Comparison of ENCODE assay signal across 8 cellular contexts in the genomic region with DNA sequence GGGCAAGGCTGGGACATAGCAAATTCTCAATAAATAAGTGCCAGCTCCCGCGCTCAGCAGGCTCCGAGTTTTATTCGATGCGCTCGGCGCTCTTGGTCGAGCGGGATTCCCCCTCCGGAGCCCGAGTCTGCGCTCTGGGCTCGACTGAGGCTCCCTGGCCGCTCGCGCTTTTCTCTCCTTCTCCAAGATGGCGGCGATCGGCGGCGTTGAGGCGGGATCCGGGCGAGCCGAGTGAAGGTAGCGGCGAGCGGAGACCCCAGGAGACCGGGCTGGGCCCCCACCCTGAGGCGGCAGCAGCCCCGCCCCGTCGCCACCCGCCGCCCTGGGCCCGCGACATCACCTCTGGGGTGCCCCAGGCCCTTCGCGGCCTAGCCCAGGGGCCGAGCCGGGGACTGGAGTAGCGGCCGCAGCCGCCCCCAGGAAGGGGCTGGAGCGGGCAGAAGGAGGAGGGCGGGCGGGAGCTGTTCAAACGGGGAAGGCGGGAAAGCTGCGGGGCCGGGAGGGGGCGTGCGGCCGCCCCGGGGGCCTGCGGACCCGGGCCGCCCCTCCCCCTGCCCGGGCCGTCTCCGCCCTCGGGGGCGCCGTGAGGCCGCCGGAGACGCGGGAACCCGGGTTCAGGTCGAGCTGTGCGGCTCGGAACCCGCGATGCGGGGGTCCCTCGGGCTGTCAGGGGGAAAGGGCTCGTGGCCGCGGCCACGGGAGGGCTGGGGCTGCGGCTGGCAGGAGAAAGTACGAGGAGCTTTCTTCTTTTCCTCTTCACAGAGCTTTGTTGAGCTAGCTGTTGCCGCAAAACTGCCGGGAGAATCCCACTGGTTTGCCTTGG. TPM values are rescaled to one million over a fixed set of nuclear protein-coding genes. Genes with fewer than 3 reads are reported as not detected.
A peak's percentile ranks its signal among the peaks of the same experiment; 100 is the strongest.
DNase-seq lines count a peak whose midpoint lies in the region; ATAC-seq and TF ChIP-seq lines count a peak whose summit lies in the region.

A gene with protein sequence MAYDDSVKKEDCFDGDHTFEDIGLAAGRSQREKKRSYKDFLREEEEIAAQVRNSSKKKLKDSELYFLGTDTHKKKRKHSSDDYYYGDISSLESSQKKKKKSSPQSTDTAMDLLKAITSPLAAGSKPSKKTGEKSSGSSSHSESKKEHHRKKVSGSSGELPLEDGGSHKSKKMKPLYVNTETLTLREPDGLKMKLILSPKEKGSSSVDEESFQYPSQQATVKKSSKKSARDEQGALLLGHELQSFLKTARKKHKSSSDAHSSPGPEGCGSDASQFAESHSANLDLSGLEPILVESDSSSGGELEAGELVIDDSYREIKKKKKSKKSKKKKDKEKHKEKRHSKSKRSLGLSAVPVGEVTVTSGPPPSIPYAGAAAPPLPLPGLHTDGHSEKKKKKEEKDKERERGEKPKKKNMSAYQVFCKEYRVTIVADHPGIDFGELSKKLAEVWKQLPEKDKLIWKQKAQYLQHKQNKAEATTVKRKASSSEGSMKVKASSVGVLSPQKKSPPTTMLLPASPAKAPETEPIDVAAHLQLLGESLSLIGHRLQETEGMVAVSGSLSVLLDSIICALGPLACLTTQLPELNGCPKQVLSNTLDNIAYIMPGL (plus strand): TSS at position 173 of the 823 bp plus-strand sequence. CDS start 4,898 bp downstream, outside the sequence.

- peak in 1 of 2 donors; percentile 64 for TF ChIP-seq EP300 in tibial nerve (IDR thresholded peaks at IDR 0.05)

- peaks cover 9% of the 10 kb centered on the region for H3K79me1 ChIP-seq in trophoblast cell (ENCODE audit: low read length)

- H3K4me1 ChIP-seq in heart left ventricle (peaks cover 0 to 30% (median 12%) of the 10 kb centered on the region in 12 donors), trophoblast cell (ENCODE audit: control insufficient read depth in 1 of 2, insufficient read depth in 2 of 2, low read length in 2 of 2) (peaks cover 4 to 6% of the 10 kb centered on the region in 2 experiments), tibial nerve (peaks cover 0 to 32% (median 10%) of the 10 kb centered on the region in 4 donors)

- H3K79me2 ChIP-seq in trophoblast cell (ENCODE audit: control insufficient read depth, insufficient read depth, low read length, poor library complexity) = peaks cover 9% of the 10 kb centered on the region

- H3K9ac ChIP-seq in trophoblast cell (ENCODE audit: low read length) = peak within 1 kb of the TSS; percentile 93

- peak within 1 kb of the TSS; percentile 62 to 96 (median 89) for H3K4me3 ChIP-seq in heart left ventricle
- H3K4me3 ChIP-seq in trophoblast cell (ENCODE audit: low read depth, low read length) = peak within 1 kb of the TSS; percentile 89
- H3K4me3 ChIP-seq in tibial nerve = peak within 1 kb of the TSS; percentile 81 to 92 (median 86)

- peak within 1 kb of the TSS; percentile 99 for H4K12ac ChIP-seq in trophoblast cell (ENCODE audit: low read depth, low read length)

- peak within 1 kb of the TSS; percentile 86 to 92 (median 86) for H3K4me3 Mint-ChIP-seq in T-cell

- DNase-seq in NCI-H1105 treated with DMSO at 0.1 percent for 48 hours (lab: John Stamatoyannopoulos, UW) = peak; percentile 82
- peak; percentile 73 to 91 (median 84) for DNase-seq in T-cell
- DNase-seq in heart left ventricle = peak; percentile 87 to 93 (median 92)
- DNase-seq in trophoblast cell = peak; percentile 84 to 92
- peak; percentile 68 to 70 for DNase-seq in tibial nerve (ENCODE audit: low spot score in 2 of 2)

- peaks cover 5% of the 10 kb centered on the region for H3K36me3 Mint-ChIP-seq in T-cell

- H2AFZ ChIP-seq in trophoblast cell (ENCODE audit: insufficient read depth, low read length, poor library complexity) = peak within 1 kb of the TSS; percentile 92

- peak within 1 kb of the TSS; percentile 99 for H4K8ac ChIP-seq in trophoblast cell (ENCODE audit: low read depth, low read length)

- H3K23ac ChIP-seq in trophoblast cell (ENCODE audit: low read length) = no peak within 1 kb of the TSS

- H3K27ac ChIP-seq in adipose tissue (ENCODE audit: low read depth, low read length) (peak within 1 kb of the TSS; percentile 61), heart left ventricle (peak within 1 kb of the TSS; percentile 91 to 98 (median 96)), trophoblast cell (ENCODE audit: low read depth, low read length) (peak within 1 kb of the TSS; percentile 85), tibial nerve (peak within 1 kb of the TSS; percentile 90 to 99 (median 96))

- CTCF ChIA-PET in T-cell (lab: Charles Lee) = interaction anchor here in 1 of 2 donors (0.8 to 2.2 kb wide), 4 partner anchors 26 to 49 kb away, joined by 4 to 8 read pairs (median 6); partner anchors contain the start of gene TOM1

- intact Hi-C loops in heart left ventricle (cut with DNase I) = loop anchor here in 1 of 10 donors (5.0 kb wide), 1 partner anchor 40 kb away; the partner anchor contains the start of gene TOM1

- no peaks in the 10 kb centered on the region for H3K27me3 Mint-ChIP-seq in T-cell

- H3K36me3 ChIP-seq in heart left ventricle (peaks cover 0 to 6% (median 4%) of the 10 kb centered on the region in 9 donors), trophoblast cell (ENCODE audit: control insufficient read depth in 1 of 2, insufficient read depth in 2 of 2, low read length in 2 of 2) (peaks cover 5 to 6% of the 10 kb centered on the region in 2 experiments), tibial nerve (peaks cover 0 to 6% (median 0%) of the 10 kb centered on the region in 3 donors)

- H3K18ac ChIP-seq in trophoblast cell (ENCODE audit: low read length) = peak within 1 kb of the TSS; percentile 93

- ATAC-seq in HG02642 (IDR thresholded peaks at IDR 0.05; ENCODE audit: poor library complexity, unreplicated experiment) = peak; percentile 90
- peak; percentile 91 to 92 (median 92) for ATAC-seq in T-cell (replicated peaks in 1 of 4)
- ATAC-seq in heart left ventricle = peak; percentile 92 to 98 (median 98)

- peaks cover 27 to 32% (median 28%) of the 10 kb centered on the region in 3 donors for H3K4me1 Mint-ChIP-seq in T-cell

- no peak within 1 kb of the TSS for H2AK5ac ChIP-seq in trophoblast cell (ENCODE audit: low read length)

- peak within 1 kb of the TSS; percentile 98 for H3K4ac ChIP-seq in trophoblast cell (ENCODE audit: low read depth, low read length)

- TF ChIP-seq CTCF in GM12874 (IDR thresholded peaks at IDR 0.05; ENCODE audit: insufficient read depth, low read depth, low read length) (peak; percentile 34), heart left ventricle (IDR thresholded peaks at IDR 0.05) (peak in 6 of 12 donors; percentile 16 to 48 (median 28)), tibial nerve (IDR thresholded peaks at IDR 0.05) (peak in 3 of 5 experiments; percentile 13 to 36 (median 19))

- POLR2A ChIA-PET in T-cell (lab: Charles Lee) = interaction anchor here in 1 of 2 donors (1.7 kb wide), 1 partner anchor 42 kb away, joined by 9 read pairs; the partner anchor contains the start of gene TOM1

- WGBS in adipose tissue, 3 donors = 0 to 1% (median 0%) methylated on average over 59 to 83 of the region's 84 CpGs
- WGBS in heart left ventricle, 4 donors = 0% methylated on average over 49 to 84 of the region's 84 CpGs
- WGBS in trophoblast cell (ENCODE audit: extremely low coverage, insufficient coverage, insufficient read length) = no CpG with 5 or more reads among the region's 84 CpGs
- 0% methylated on average over 20 to 81 of the region's 84 CpGs for WGBS in tibial nerve, 2 donors

- H3K27me3 ChIP-seq in heart left ventricle = no peaks in the 10 kb centered on the region
- no peaks in the 10 kb centered on the region for H3K27me3 ChIP-seq in trophoblast cell (ENCODE audit: insufficient read depth, low read length)
- no peaks in the 10 kb centered on the region for H3K27me3 ChIP-seq in tibial nerve

- H2BK12ac ChIP-seq in trophoblast cell (ENCODE audit: low read length) = no peak within 1 kb of the TSS

- peak within 1 kb of the TSS; percentile 88 for H3K14ac ChIP-seq in trophoblast cell (ENCODE audit: low read length)

- peak within 1 kb of the TSS; percentile 95 for H2BK5ac ChIP-seq in trophoblast cell (ENCODE audit: low read depth, low read length, poor library complexity)

- peak within 1 kb of the TSS; percentile 88 to 91 for H3K27ac Mint-ChIP-seq in T-cell

- peak within 1 kb of the TSS; percentile 97 for H2BK120ac ChIP-seq in trophoblast cell (ENCODE audit: insufficient read depth, low read length, poor library complexity)

- H3K4me2 ChIP-seq in trophoblast cell (ENCODE audit: low read length) = peak within 1 kb of the TSS; percentile 92

- H3K9me3 ChIP-seq in heart left ventricle (no peaks in the 10 kb centered on the region), trophoblast cell (ENCODE audit: insufficient read depth, low read depth, low read length) (no peaks in the 10 kb centered on the region), tibial nerve (no peaks in the 10 kb centered on the region)

- no peaks in the 10 kb centered on the region for H3K9me3 Mint-ChIP-seq in T-cell

- peak within 1 kb of the TSS; percentile 89 for H4K91ac ChIP-seq in trophoblast cell (ENCODE audit: low read depth, low read length)

- TF ChIP-seq POLR2A in heart left ventricle (IDR thresholded peaks at IDR 0.05) (peak in 1 of 2 donors; percentile 29), tibial nerve (IDR thresholded peaks at IDR 0.05) (peak in 1 of 2 donors; percentile 22)

RNA-seq across cellular contexts. Expression of the gene that starts here (rescaled TPM):
- total RNA-seq in T-cell (10 to 100 TPM; 20.5 to 39.2 (median 21.1) TPM), heart left ventricle (10 to 100 TPM in 4 of 9 donors, 1 to 10 TPM in 5; 6.3 to 14.2 (median 9.7) TPM), tibial nerve (10 to 100 TPM; 15.9 to 23.7 (median 18.0) TPM)
- polyA plus RNA-seq in adipose tissue (10 to 100 TPM in 2 of 3 donors, 1 to 10 TPM in 1; 4.6 to 10.7 (median 10.1) TPM), heart left ventricle (1 to 10 TPM; 5.6 to 7.9 TPM)
- 22.9 and 23.8 TPM in 2 replicates for polyA plus RNA-seq in trophoblast cell (2013)

Comparison
In these comparisons a context has a peak if more than half of its experiments do, and no peak if none do; other contexts are left out.
1. Peak in every context shown above with its lines: DNase-seq, ATAC-seq, H3K4me3 ChIP-seq and H3K27ac ChIP-seq.